9 cellular contexts compared by ENCODE assay signal in genomic region chr22:19748139-19748538, GRCh38. TPM values are rescaled to one million over a fixed set of nuclear protein-coding genes. Genes with fewer than 3 reads are reported as not detected.
"Had no signal": no experiment of that assay in that cellular context is flagged by ENCODE, and none has a peak within 500 bp of the region (broad histone marks: within the 10 kb centered on the region; RNA-seq: fewer than 3 reads in every experiment).

No MANE protein-coding gene starts in this region.

- DNase-seq: H9, HCEC 1CT, IMR-90 had no signal

- FAIRE-seq: H1, H54, HTR-8/SVneo had no signal

- H3K9ac ChIP-seq: KMS-11 had no signal

- ATAC-seq: GM23338 had no signal

- H3K27ac ChIP-seq: KMS-11 had no signal

- H3K4me2 ChIP-seq: GM23338, KMS-11 had no signal

- H3K4me3 ChIP-seq: GM23338 had no signal

- H2AFZ ChIP-seq: GM23338 had no signal

RNA-seq across cellular contexts. Expression of gene TBX1, which starts 12.4 kb away (rescaled TPM):
- total RNA-seq: HT-29, IMR-90 had no signal
- polyA plus RNA-seq: H1 had no signal

RNA-seq across cellular contexts. Expression of gene GP1BB, which starts 24.8 kb away (rescaled TPM):
- total RNA-seq: H1, HT-29 had no signal

RNA-seq across cellular contexts. Expression of gene SEPTIN5, which starts 33.8 kb away (rescaled TPM):
- total RNA-seq: HT-29 had no signal
